In genomic region chr10:95201736-95202135, GRCh38 we compare ENCODE assay signal across 1 cellular context.
TF ChIP-seq lines count a peak whose summit lies in the region.

No MANE protein-coding gene starts in this region.

TF ChIP-seq in GM12878, 131 proteins besides CTCF, POLR2A, EP300 and RAD21:
- TF ChIP-seq JUNB (IDR thresholded peaks at IDR 0.05) (no peak), SMC3 (IDR thresholded peaks at IDR 0.05; ENCODE audit: borderline replicate concordance, low read length) (peak; percentile 23; the same call in 1 of the 2 replicates)
